Comparison of ENCODE assay signal across 8 cellular contexts in the genomic region with DNA sequence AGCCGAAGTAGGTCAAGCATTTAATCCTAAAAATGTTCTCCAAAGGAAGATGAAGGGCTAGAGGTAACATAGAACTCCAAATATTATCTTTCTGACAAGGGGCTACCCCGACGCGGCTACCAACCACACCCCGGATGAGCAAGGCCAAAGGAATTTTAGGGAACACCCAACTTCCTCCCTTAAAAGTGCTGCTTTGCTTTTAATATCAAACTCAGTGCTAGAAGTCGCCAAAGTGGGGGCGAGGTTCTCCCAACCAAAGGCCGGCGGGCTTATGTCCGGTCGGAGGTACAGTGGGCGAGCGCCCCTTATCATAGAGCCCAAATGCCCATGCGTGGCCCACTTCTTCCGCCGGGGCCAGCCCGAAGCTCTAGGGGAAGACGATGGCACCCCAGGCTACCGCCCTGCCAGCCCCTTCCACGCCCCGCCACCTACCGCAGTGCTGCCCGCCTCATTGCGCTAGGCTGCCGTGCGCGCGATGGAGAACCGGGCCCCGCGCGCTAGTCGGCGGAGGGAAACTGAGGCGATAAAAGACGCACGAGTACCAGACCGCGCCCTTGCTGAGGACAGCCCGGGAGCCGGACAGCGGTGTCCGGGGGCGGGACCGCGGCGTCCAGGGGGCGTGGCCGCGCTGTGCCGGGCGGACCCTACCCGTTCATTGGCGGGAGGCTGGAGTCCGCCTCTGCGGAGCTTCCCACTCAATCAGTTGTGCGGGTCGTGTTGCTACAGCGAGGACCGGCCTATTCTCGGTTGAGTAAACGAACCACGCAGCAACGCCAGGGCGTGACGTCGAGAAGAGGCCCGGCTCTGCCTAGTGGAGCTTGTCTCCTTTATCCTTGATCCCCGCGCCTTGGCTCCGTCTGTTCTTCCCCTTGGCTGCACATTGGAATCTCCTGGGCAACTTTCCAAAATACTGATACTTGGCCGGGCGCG. TPM values are rescaled to one million over a fixed set of nuclear protein-coding genes. Genes with fewer than 3 reads are reported as not detected.
DNase-seq lines count a peak whose midpoint lies in the region; ATAC-seq and TF ChIP-seq lines count a peak whose summit lies in the region.

A gene with protein sequence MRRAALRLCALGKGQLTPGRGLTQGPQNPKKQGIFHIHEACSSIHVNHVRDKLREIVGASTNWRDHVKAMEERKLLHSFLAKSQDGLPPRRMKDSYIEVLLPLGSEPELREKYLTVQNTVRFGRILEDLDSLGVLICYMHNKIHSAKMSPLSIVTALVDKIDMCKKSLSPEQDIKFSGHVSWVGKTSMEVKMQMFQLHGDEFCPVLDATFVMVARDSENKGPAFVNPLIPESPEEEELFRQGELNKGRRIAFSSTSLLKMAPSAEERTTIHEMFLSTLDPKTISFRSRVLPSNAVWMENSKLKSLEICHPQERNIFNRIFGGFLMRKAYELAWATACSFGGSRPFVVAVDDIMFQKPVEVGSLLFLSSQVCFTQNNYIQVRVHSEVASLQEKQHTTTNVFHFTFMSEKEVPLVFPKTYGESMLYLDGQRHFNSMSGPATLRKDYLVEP (minus strand): TSS at position 584 of the 930 bp plus-strand sequence. CDS start 132 bp downstream, at position 452.

- peak; percentile 92 for DNase-seq in AG08396 (ENCODE audit: low spot score)
- DNase-seq in NCI-H526 treated with DMSO at 0.1 percent for 48 hours (lab: John Stamatoyannopoulos, UW) = peak; percentile 85
- DNase-seq in activated CD4-positive, alpha-beta T cell treated with anti-CD3 and anti-CD28 coated beads, Interleukin-2, amount 50 U/mL, for 24 hours (ENCODE audit: low read depth in 1 of 2, low spot score in 1 of 2) = peak; percentile 41 to 46
- DNase-seq in dermis microvascular lymphatic vessel endothelial cell (ENCODE audit: low read depth in 2 of 2) = peak; percentile 87 to 95
- DNase-seq in stimulated activated CD4-positive, alpha-beta T cell treated with anti-CD3 and anti-CD28 coated beads, Interleukin-4, amount 100 ng/mL, for 1 hour = peak; percentile 58

- ATAC-seq in GM18870 (IDR thresholded peaks at IDR 0.05; ENCODE audit: unreplicated experiment) (peak; percentile 81), HG03108 (IDR thresholded peaks at IDR 0.05; ENCODE audit: unreplicated experiment) (peak; percentile 95)

- peak in 1 of 2 donors; percentile 4 for TF ChIP-seq RAD21 in liver (IDR thresholded peaks at IDR 0.05)

- H3K27me3 ChIP-seq in liver (ENCODE audit: control insufficient read depth in 4 of 4, insufficient read depth in 4 of 4, low read length in 3 of 4) = no peaks in the 10 kb centered on the region

- peak within 1 kb of the TSS; percentile 60 to 66 (median 61) for H3K4me3 ChIP-seq in liver (ENCODE audit: low read depth in 1 of 3, low read length in 3 of 3)

- H3K9ac ChIP-seq in liver (ENCODE audit: low read depth in 1 of 2, low read length in 2 of 2) = peak within 1 kb of the TSS; percentile 32 to 76

- H3K9me3 ChIP-seq in liver (ENCODE audit: control insufficient read depth in 4 of 4, low read length in 3 of 4) = no peaks in the 10 kb centered on the region

- H3K36me3 ChIP-seq in liver (ENCODE audit: control insufficient read depth in 4 of 4, insufficient read depth in 3 of 4, low read depth in 1 of 4, low read length in 3 of 4) = no peaks in the 10 kb centered on the region

- peak within 1 kb of the TSS; percentile 88 to 90 for H3K27ac ChIP-seq in liver (ENCODE audit: low read depth in 1 of 2, low read length in 2 of 2)

- WGBS in liver = under 1% methylated on average over 74 of the region's 74 CpGs

- H3K4me1 ChIP-seq in liver (ENCODE audit: control insufficient read depth in 4 of 4, insufficient read depth in 4 of 4, low read length in 3 of 4) = peaks cover 0 to 6% (median 4%) of the 10 kb centered on the region in 4 donors

- no peak for TF ChIP-seq CTCF in liver (IDR thresholded peaks at IDR 0.05; ENCODE audit: low read depth, low read length, missing input control)

TF ChIP-seq in liver, 16 proteins besides CTCF, POLR2A, EP300 and RAD21:
- no peak for TF ChIP-seq FOXA2 (IDR thresholded peaks at IDR 0.05)
- TF ChIP-seq RXRA (IDR thresholded peaks at IDR 0.05) = peak in 1 of 2 donors; percentile 25
- no peak for TF ChIP-seq YY1 (IDR thresholded peaks at IDR 0.05)
- TF ChIP-seq JUND (IDR thresholded peaks at IDR 0.05) = peak in 1 of 2 donors; percentile 30
- peak; percentile 34 for TF ChIP-seq SP1 (IDR thresholded peaks at IDR 0.05)
- peak in 1 of 2 donors; percentile 24 for TF ChIP-seq HNF4A (conservative IDR thresholded peaks at IDR 0.05)
TF ChIP-seq in liver: peak in this region for 4.

RNA-seq across cellular contexts. Expression of the gene that starts here (rescaled TPM):
- total RNA-seq in dermis microvascular lymphatic vessel endothelial cell (66.4 and 70.7 TPM in 2 replicates), liver (10 to 100 TPM; 10.2 to 16.3 TPM)
- 10 to 100 TPM in 1 of 2 donors, 1 to 10 TPM in 1; 9.3 to 13.0 TPM for polyA plus RNA-seq in liver

Comparison
In these comparisons a context has a peak if more than half of its experiments do, and no peak if none do; other contexts are left out.
1. Peak in every context shown above with its lines: DNase-seq, ATAC-seq, H3K4me3 ChIP-seq and H3K27ac ChIP-seq.